26 cellular contexts compared by ENCODE assay signal in genomic region chr5:146461319-146461718, GRCh38. TPM values are rescaled to one million over a fixed set of nuclear protein-coding genes. Genes with fewer than 3 reads are reported as not detected.
A peak's percentile ranks its signal among the peaks of the same experiment; 100 is the strongest.
DNase-seq lines count a peak whose midpoint lies in the region; ATAC-seq and TF ChIP-seq lines count a peak whose summit lies in the region.
"Had no signal": no experiment of that assay in that cellular context is flagged by ENCODE, and none has a peak within 500 bp of the region (broad histone marks: within the 10 kb centered on the region; RNA-seq: fewer than 3 reads in every experiment).

No MANE protein-coding gene starts in this region.

- DNase-seq in AG10803 (ENCODE audit: low read depth) (peak; percentile 15), astrocyte of the hippocampus (ENCODE audit: low read depth, low spot score) (peak; percentile 56), lung microvascular endothelial cell (ENCODE audit: low read depth in 2 of 2) (peak; percentile 70 to 83), GM10248 (ENCODE audit: extremely low spot score) (no peak), type B pancreatic cell (ENCODE audit: extremely low spot score, unreplicated experiment) (no peak), OCI-LY7 (ENCODE audit: low spot score) (no peak), left colon (no peak)
- DNase-seq: activated CD4-positive, alpha-beta T cell treated with anti-CD3 and anti-CD28 coated beads, Interleukin-2, amount 10 ng/mL, durations not matched to agents 7 days and 5 days; DMS79; left cardiac atrium; midbrain; MM.1S; NCI-H1694; NCI-H2171 treated with DMSO at 0.1 percent for 48 hours; NCI-H526 treated with DMSO at 0.1 percent for 48 hours; posterior cingulate gyrus; SHP77; stimulated activated naive CD4-positive, alpha-beta T cell treated with Interleukin-2 at 50 U/mL for 16 hours; thyroid gland had no signal

- H4K20me1 ChIP-seq in OCI-LY7 (ENCODE audit: insufficient read depth, low read length), result peaks cover 57% of the 10 kb centered on the region

- POLR2A ChIA-PET in HEK293 (lab: Yijun Ruan, JAX) (no interaction called here), GM10248 (lab: Yijun Ruan, JAX) (no interaction called here), OCI-LY7 (lab: Charles Lee) (interaction anchor here (0.6 to 1.2 kb wide), 4 partner anchors 11 to 288 kb away, joined by 3 to 7 read pairs (median 3); no protein-coding TSS in a partner anchor)

- H3K9me3 ChIP-seq in HEK293 (ENCODE audit: control insufficient read depth, insufficient read depth, low read depth, low read length) (no peaks in the 10 kb centered on the region), OCI-LY7 (ENCODE audit: low read length) (no peaks in the 10 kb centered on the region)
- H3K9me3 ChIP-seq: thyroid gland had no signal

- no peak overlapping the region for H3K4me3 Mint-ChIP-seq in type B pancreatic cell
- H3K4me3 Mint-ChIP-seq: activated CD4-positive, alpha-beta T cell treated with anti-CD3 and anti-CD28 coated beads, Interleukin-2, amount 10 ng/mL, durations not matched to agents 7 days and 5 days; nephron; T-helper 1 cell treated with Interleukin-12 subunit alpha and Interleukin-12 subunit beta and Interleukin-4 antibody, amounts not matched to agents 30 μg/mL and 1 μg/mL, for 36 hours had no signal

- H3K27ac Mint-ChIP-seq in type B pancreatic cell, result no peak overlapping the region
- H3K27ac Mint-ChIP-seq: activated CD4-positive, alpha-beta T cell treated with anti-CD3 and anti-CD28 coated beads, Interleukin-2, amount 10 ng/mL, durations not matched to agents 7 days and 5 days; nephron; T-helper 1 cell treated with Interleukin-12 subunit alpha and Interleukin-12 subunit beta and Interleukin-4 antibody, amounts not matched to agents 30 μg/mL and 1 μg/mL, for 36 hours had no signal

- H3K4me1 ChIP-seq in HEK293 (ENCODE audit: control insufficient read depth, insufficient read depth, low read length), result no peaks in the 10 kb centered on the region
- no peaks in the 10 kb centered on the region for H3K4me1 ChIP-seq in OCI-LY7 (ENCODE audit: insufficient read depth, low read length, poor library complexity, severe bottlenecking)
- H3K4me1 ChIP-seq: thyroid gland had no signal

- no peaks in the 10 kb centered on the region for H3K4me1 Mint-ChIP-seq in type B pancreatic cell (ENCODE audit: unreplicated experiment)
- H3K4me1 Mint-ChIP-seq: nephron had no signal

- no peak for ATAC-seq in left colon
- ATAC-seq: left cardiac atrium had no signal

- no peaks in the 10 kb centered on the region for H3K27me3 Mint-ChIP-seq in type B pancreatic cell
- H3K27me3 Mint-ChIP-seq: activated CD4-positive, alpha-beta T cell treated with anti-CD3 and anti-CD28 coated beads, Interleukin-2, amount 10 ng/mL, durations not matched to agents 7 days and 5 days had no signal

- H3K36me3 Mint-ChIP-seq in type B pancreatic cell, result peaks cover 14% of the 10 kb centered on the region

- no peaks in the 10 kb centered on the region for H3K9me2 ChIP-seq in OCI-LY7 (ENCODE audit: insufficient read depth, low read length)

- intact Hi-C loops in OCI-LY7 (cut with micrococcal nuclease; ENCODE audit: unreplicated experiment) (no loop called here), left colon (cut with DNase I, micrococcal nuclease) (no loop called here)

- H3K4me3 ChIP-seq in AG10803 (ENCODE audit: low read length) (no peak overlapping the region), HEK293 (ENCODE audit: low read depth, low read length) (no peak overlapping the region), OCI-LY7 (ENCODE audit: low read depth, low read length, poor library complexity, severe bottlenecking) (no peak overlapping the region)
- H3K4me3 ChIP-seq: skin epidermis, thyroid gland had no signal

- no peak overlapping the region for H3K4me2 ChIP-seq in OCI-LY7 (ENCODE audit: low read length)

- CTCF ChIA-PET in HEK293 (lab: Yijun Ruan, JAX) (interaction anchor here (0.7 to 1.2 kb wide), 2 partner anchors 11 to 51 kb away, joined by 3 to 4 read pairs; no protein-coding TSS in a partner anchor), GM10248 (lab: Yijun Ruan, JAX) (interaction anchor here (0.8 to 1.1 kb wide), 3 partner anchors 8 to 17 kb away, joined by 3 to 4 read pairs (median 4); no protein-coding TSS in a partner anchor), OCI-LY7 (lab: Charles Lee; ENCODE audit: unreplicated experiment) (no interaction called here)

- H2AFZ ChIP-seq in OCI-LY7 (ENCODE audit: low read length), result no peak overlapping the region

- BruUV-seq in OCI-LY7 (replicated peaks; lab: Mats Ljungman, UMichigan), result no TSS peak

- H3K27ac ChIP-seq in HEK293 (ENCODE audit: extremely low read depth, low read depth, low read length) (no peak overlapping the region), OCI-LY7 (ENCODE audit: low read depth, low read length, poor library complexity, severe bottlenecking) (no peak overlapping the region)
- H3K27ac ChIP-seq: epithelial cell of prostate, skin epidermis, thyroid gland had no signal

- no peak for TF ChIP-seq CTCF in AG10803 (conservative IDR thresholded peaks at IDR 0.05; ENCODE audit: low read length)
- TF ChIP-seq CTCF in HEK293 (tag by site-specific recombination; IDR thresholded peaks at IDR 0.05), result no peak
- TF ChIP-seq CTCF in GM10248 (IDR thresholded peaks at IDR 0.05; ENCODE audit: control extremely low read depth, extremely low read depth, low read depth, missing control alignments), result no peak
- no peak for TF ChIP-seq CTCF in type B pancreatic cell (conservative IDR thresholded peaks at IDR 0.05)
- no peak for TF ChIP-seq CTCF in OCI-LY7 (conservative IDR thresholded peaks at IDR 0.05; ENCODE audit: low read length)

- H3K79me2 ChIP-seq in OCI-LY7 (ENCODE audit: insufficient read depth, low read depth, low read length), result peaks cover 84% of the 10 kb centered on the region

- peaks cover 77 to 83% of the 10 kb centered on the region in 2 experiments for H3K36me3 ChIP-seq in HEK293 (ENCODE audit: control insufficient read depth in 2 of 2, insufficient read depth in 1 of 2, low read length in 2 of 2)
- H3K36me3 ChIP-seq in OCI-LY7 (ENCODE audit: insufficient read depth, low read length), result peaks cover 97% of the 10 kb centered on the region

- no peaks in the 10 kb centered on the region for H3K9me3 Mint-ChIP-seq in type B pancreatic cell
- H3K9me3 Mint-ChIP-seq: activated CD4-positive, alpha-beta T cell treated with anti-CD3 and anti-CD28 coated beads, Interleukin-2, amount 10 ng/mL, durations not matched to agents 7 days and 5 days; nephron; T-helper 1 cell treated with Interleukin-12 subunit alpha and Interleukin-12 subunit beta and Interleukin-4 antibody, amounts not matched to agents 30 μg/mL and 1 μg/mL, for 36 hours had no signal

TF ChIP-seq in HEK293, 187 proteins besides CTCF, POLR2A, EP300 and RAD21:
- TF ChIP-seq FEZF1 (tag by site-specific recombination; IDR thresholded peaks at IDR 0.05), result peak; percentile 87
- peak; percentile 72 for TF ChIP-seq PRDM6 (tag by site-specific recombination; IDR thresholded peaks at IDR 0.05)
- TF ChIP-seq SETDB1 (IDR thresholded peaks at IDR 0.05; ENCODE audit: insufficient read length, low read length), result no peak
- no peak for TF ChIP-seq KLF16 (tag by site-specific recombination; IDR thresholded peaks at IDR 0.05)

RNA-seq across cellular contexts. Expression of gene TCERG1, which starts 14.2 kb away (rescaled TPM):
- total RNA-seq in lung microvascular endothelial cell (14.2 and 15.9 TPM in 2 replicates), type B pancreatic cell (ENCODE audit: low replicate concordance) (72.8 and 101 TPM in 2 replicates), OCI-LY7 (2022) (164 and 173 TPM in 2 replicates), left colon (10 to 100 TPM; 46.0 to 54.1 TPM)
- total RNA-seq in OCI-LY7 (2014; rRNA removed; shearing (Covaris generic)), result 115 and 136 TPM in 2 replicates

RNA-seq across cellular contexts. Expression of gene GPR151, which starts 54.7 kb away (rescaled TPM):
- total RNA-seq in lung microvascular endothelial cell (not detected in 2 replicates), type B pancreatic cell (ENCODE audit: low replicate concordance) (not detected in 2 replicates), OCI-LY7 (2022) (not detected in 2 replicates), left colon (not detected)
- total RNA-seq in OCI-LY7 (2014; rRNA removed; shearing (Covaris generic)), result not detected in 2 replicates
- total RNA-seq: activated CD4-positive, alpha-beta T cell treated with anti-CD3 and anti-CD28 coated beads, Interleukin-2, amount 10 ng/mL, durations not matched to agents 7 days and 5 days; cardiac septum; glomerular endothelial cell; left cardiac atrium; thyroid gland had no signal

Comparison
In these comparisons a context has a peak if more than half of its experiments do, and no peak if none do; other contexts are left out.
1. DNase-seq: peak in AG10803 (single experiment), astrocyte of the hippocampus (single experiment) and lung microvascular endothelial cell (2 of 2); none in GM10248 (single experiment), type B pancreatic cell (single experiment), OCI-LY7 (single experiment) and left colon (0 of 2).